Comparison of ENCODE assay signal across 23 cellular contexts in the genomic region with DNA sequence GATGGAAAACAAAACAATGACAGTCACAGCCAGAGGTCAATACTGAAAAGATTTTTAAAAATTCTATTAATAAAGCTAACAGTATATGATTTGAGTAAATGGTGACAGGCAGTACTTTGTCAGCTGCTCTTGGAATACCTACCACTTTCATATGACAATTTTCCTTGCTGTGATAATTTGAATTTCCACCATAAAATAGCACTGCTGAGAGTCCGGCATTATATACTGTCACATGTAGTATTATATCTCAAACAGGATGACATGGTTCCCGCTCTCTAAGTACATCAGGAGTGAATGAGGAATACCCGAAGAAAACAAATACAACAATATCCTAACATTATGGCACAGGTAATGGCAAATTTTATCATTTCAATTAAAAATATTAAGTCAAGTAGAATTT.
"Had no signal": no experiment of that assay in that cellular context is flagged by ENCODE, and none has a peak within 500 bp of the region (broad histone marks: within the 10 kb centered on the region; RNA-seq: fewer than 3 reads in every experiment).

No MANE protein-coding gene starts in this region.

- H3K27me3 Mint-ChIP-seq: dendritic cell treated with granulocyte-macrophage colony-stimulating factor and Interleukin-4, amounts not matched to agents 40 ng/mL and 50 ng/mL, for 4 days; effector memory CD8-positive, alpha-beta T cell had no signal

- H3K9me3 Mint-ChIP-seq: endodermal cell had no signal

- H3K36me3 ChIP-seq: colonic mucosa, esophagus squamous epithelium, gastrocnemius medialis, heart right ventricle, left lung, lower lobe of right lung had no signal

- H3K27me3 ChIP-seq: colonic mucosa, esophagus squamous epithelium, gastrocnemius medialis, heart right ventricle, left lung had no signal

- H3K9me3 ChIP-seq: colonic mucosa, esophagus squamous epithelium, gastrocnemius medialis, left lung, lower lobe of right lung had no signal

- ATAC-seq: effector memory CD8-positive, alpha-beta T cell; esophagus mucosa; gastrocnemius medialis; heart right ventricle; left cardiac atrium; left lung; left ventricle myocardium superior; lower lobe of right lung had no signal

- DNase-seq: colonic mucosa; cortex of kidney; effector CD8-positive, alpha-beta T cell; effector memory CD8-positive, alpha-beta T cell; endodermal cell; erythroblast; esophagus squamous epithelium; foreskin fibroblast; foreskin melanocyte; gastrocnemius medialis; glutamatergic neuron; head of caudate nucleus; heart right ventricle; hippocampal formation; left cardiac atrium; left ventricle myocardium superior; lower lobe of right lung; mesenchymal stem cell; midbrain had no signal

- H3K27ac Mint-ChIP-seq: dendritic cell treated with granulocyte-macrophage colony-stimulating factor and Interleukin-4, amounts not matched to agents 40 ng/mL and 50 ng/mL, for 4 days; effector memory CD8-positive, alpha-beta T cell; endodermal cell had no signal

- H3K27ac ChIP-seq: colonic mucosa, epithelial cell of prostate, esophagus squamous epithelium, gastrocnemius medialis, heart right ventricle, left lung, lower lobe of right lung had no signal

- H3K4me3 ChIP-seq: colonic mucosa, esophagus squamous epithelium, gastrocnemius medialis, heart right ventricle, left lung, lower lobe of right lung had no signal

- H3K4me1 ChIP-seq: colonic mucosa, esophagus squamous epithelium, gastrocnemius medialis, heart right ventricle, left lung, lower lobe of right lung had no signal

- H3K4me3 Mint-ChIP-seq: dendritic cell treated with granulocyte-macrophage colony-stimulating factor and Interleukin-4, amounts not matched to agents 40 ng/mL and 50 ng/mL, for 4 days; effector memory CD8-positive, alpha-beta T cell; endodermal cell had no signal
